Comparison of ENCODE assay signal across 10 cellular contexts in genomic region chr19:2089727-2090053, GRCh38. TPM values are rescaled to one million over a fixed set of nuclear protein-coding genes. Genes with fewer than 3 reads are reported as not detected.
DNase-seq lines count a peak whose midpoint lies in the region; ATAC-seq and TF ChIP-seq lines count a peak whose summit lies in the region.
"Had no signal": no experiment of that assay in that cellular context is flagged by ENCODE, and none has a peak within 500 bp of the region (broad histone marks: within the 10 kb centered on the region; RNA-seq: fewer than 3 reads in every experiment).

No MANE protein-coding gene starts in this region.

- POLR2A ChIA-PET in activated CD4-positive, alpha-beta memory T cell treated with anti-CD3 and anti-CD28 coated beads, Interleukin-2, amount 10 ng/mL, durations not matched to agents 7 days and 5 days (lab: Charles Lee): interaction anchor here (1.1 to 6.9 kb wide), 3 partner anchors 37 to 192 kb away, joined by 3 to 33 read pairs (median 6); partner anchors contain the start of gene MKNK2

- H3K4me3 ChIP-seq in left ventricle myocardium inferior (peak overlapping the region; percentile 28), mesendoderm (ENCODE audit: low read length) (no peak overlapping the region), uterus (no peak overlapping the region)

- H3K27ac Mint-ChIP-seq in activated CD4-positive, alpha-beta memory T cell treated with anti-CD3 and anti-CD28 coated beads, Interleukin-2, amount 10 ng/mL, durations not matched to agents 7 days and 5 days: peak overlapping the region; percentile 92

- no CpG with 5 or more reads among the region's 2 CpGs for WGBS in mesendoderm (ENCODE audit: extremely low coverage, insufficient coverage, low lambda C conversion rate)

- no peak overlapping the region for H3K4ac ChIP-seq in mesendoderm (ENCODE audit: low read depth, low read length)

- H2BK15ac ChIP-seq in mesendoderm (replicated peaks; ENCODE audit: low read depth): no peak overlapping the region

- H3K9me3 ChIP-seq in left ventricle myocardium inferior (replicated peaks): no peaks in the 10 kb centered on the region
- H3K9me3 ChIP-seq in uterus: no peaks in the 10 kb centered on the region

- no peak overlapping the region for H3K4me2 ChIP-seq in mesendoderm (ENCODE audit: low read length)

- H3K27me3 Mint-ChIP-seq in activated CD4-positive, alpha-beta memory T cell treated with anti-CD3 and anti-CD28 coated beads, Interleukin-2, amount 10 ng/mL, durations not matched to agents 7 days and 5 days: no peaks in the 10 kb centered on the region

- no peak overlapping the region for H4K5ac ChIP-seq in mesendoderm (ENCODE audit: low read length)

- H3K4me1 ChIP-seq in left ventricle myocardium inferior: peaks cover 70% of the 10 kb centered on the region
- H3K4me1 ChIP-seq in mesendoderm (ENCODE audit: control insufficient read depth, low read depth, low read length): peaks cover 5% of the 10 kb centered on the region
- H3K4me1 ChIP-seq in uterus: peaks cover 0 to 6% of the 10 kb centered on the region in 2 donors

- H2BK120ac ChIP-seq in mesendoderm (ENCODE audit: low read depth, low read length): no peak overlapping the region

- H3K9me3 Mint-ChIP-seq in activated CD4-positive, alpha-beta memory T cell treated with anti-CD3 and anti-CD28 coated beads, Interleukin-2, amount 10 ng/mL, durations not matched to agents 7 days and 5 days: no peaks in the 10 kb centered on the region

- H3K27ac ChIP-seq in left ventricle myocardium inferior (replicated peaks) (peak overlapping the region; percentile 71), mesendoderm (ENCODE audit: low read depth, low read length) (no peak overlapping the region), uterus (peak overlapping the region; percentile 35 to 42)

- CTCF ChIA-PET in activated CD4-positive, alpha-beta memory T cell treated with anti-CD3 and anti-CD28 coated beads, Interleukin-2, amount 10 ng/mL, durations not matched to agents 7 days and 5 days (lab: Charles Lee): interaction anchor here (1.2 kb wide), 1 partner anchor 71 kb away, joined by 3 read pairs; no protein-coding TSS in a partner anchor

- H4K8ac ChIP-seq in mesendoderm (ENCODE audit: low read depth, low read length): no peak overlapping the region

- H3K18ac ChIP-seq in mesendoderm (ENCODE audit: low read length): no peak overlapping the region

- H3K9ac ChIP-seq in mesendoderm (ENCODE audit: low read length): no peak overlapping the region

- TF ChIP-seq CTCF in left ventricle myocardium inferior (IDR thresholded peaks at IDR 0.05; ENCODE audit: borderline replicate concordance) (no peak), uterus (IDR thresholded peaks at IDR 0.05) (no peak)

- H3K79me2 ChIP-seq in mesendoderm (ENCODE audit: control insufficient read depth, insufficient read depth, low read length): no peaks in the 10 kb centered on the region

- peaks cover 73% of the 10 kb centered on the region for H3K4me1 Mint-ChIP-seq in activated CD4-positive, alpha-beta memory T cell treated with anti-CD3 and anti-CD28 coated beads, Interleukin-2, amount 10 ng/mL, durations not matched to agents 7 days and 5 days

- no peaks in the 10 kb centered on the region for H3K27me3 ChIP-seq in left ventricle myocardium inferior (ENCODE audit: low read depth)
- no peaks in the 10 kb centered on the region for H3K27me3 ChIP-seq in mesendoderm (ENCODE audit: insufficient read depth, low read length, poor library complexity)
- no peaks in the 10 kb centered on the region for H3K27me3 ChIP-seq in uterus

- H3K56ac ChIP-seq in mesendoderm (ENCODE audit: low read length): no peak overlapping the region

- H2BK5ac ChIP-seq in mesendoderm (ENCODE audit: low read length): no peak overlapping the region

- peaks cover 4% of the 10 kb centered on the region for H3K36me3 ChIP-seq in left ventricle myocardium inferior
- no peaks in the 10 kb centered on the region for H3K36me3 ChIP-seq in mesendoderm (ENCODE audit: control insufficient read depth, insufficient read depth, low read length)
- no peaks in the 10 kb centered on the region for H3K36me3 ChIP-seq in uterus

- H3K79me1 ChIP-seq in mesendoderm (ENCODE audit: low read length): peaks cover 2% of the 10 kb centered on the region

- peaks cover 52% of the 10 kb centered on the region for H3K36me3 Mint-ChIP-seq in activated CD4-positive, alpha-beta memory T cell treated with anti-CD3 and anti-CD28 coated beads, Interleukin-2, amount 10 ng/mL, durations not matched to agents 7 days and 5 days (ENCODE audit: low read depth)

- no peak overlapping the region for H2AK5ac ChIP-seq in mesendoderm (ENCODE audit: low read length)

- TF ChIP-seq POLR2A in uterus (IDR thresholded peaks at IDR 0.05): no peak

- peak overlapping the region; percentile 94 for H3K23ac ChIP-seq in mesendoderm (ENCODE audit: low read length)

- ATAC-seq in Right ventricle myocardium inferior: no peak

- peak overlapping the region; percentile 57 for H3K4me3 Mint-ChIP-seq in activated CD4-positive, alpha-beta memory T cell treated with anti-CD3 and anti-CD28 coated beads, Interleukin-2, amount 10 ng/mL, durations not matched to agents 7 days and 5 days

- intact Hi-C loops in left ventricle myocardium inferior (cut with micrococcal nuclease): no loop called here
- intact Hi-C loops in Right ventricle myocardium inferior (cut with DNase I): no loop called here
- intact Hi-C loops in uterus (cut with DNase I; ENCODE audit: low total_unique reads): no loop called here
- intact Hi-C loops in posterior vena cava (cut with DNase I): no loop called here

- DNase-seq in left ventricle myocardium inferior (no peak), Right ventricle myocardium inferior (ENCODE audit: missing footprints) (no peak), mesendoderm (no peak), uterus (no peak), GM19240 (ENCODE audit: insufficient read length, low spot score) (no peak), NOMO-1 treated with DMSO at 0.1 percent for 48 hours (lab: John Stamatoyannopoulos, UW; ENCODE audit: unreplicated experiment) (no peak), posterior vena cava (ENCODE audit: low spot score) (no peak)
- DNase-seq in activated CD4-positive, alpha-beta memory T cell treated with anti-CD3 and anti-CD28 coated beads, Interleukin-2, amount 10 ng/mL, durations not matched to agents 7 days and 5 days: no peak
- DNase-seq: cerebellar nuclear complex, NCI-H1436 treated with DMSO at 0.1 percent for 48 hours had no signal

RNA-seq across cellular contexts. Expression of gene MOB3A, which starts 6.4 kb away (rescaled TPM):
- total RNA-seq in left ventricle myocardium inferior (16.1 TPM), Right ventricle myocardium inferior (14.3 TPM), uterus (10 to 100 TPM; 10.2 to 81.4 (median 20.7) TPM), posterior vena cava (10 to 100 TPM; 55.8 to 57.1 TPM)
- 100 to 1,000 TPM; 242 to 251 TPM for total RNA-seq in activated CD4-positive, alpha-beta memory T cell treated with anti-CD3 and anti-CD28 coated beads, Interleukin-2, amount 10 ng/mL, durations not matched to agents 7 days and 5 days
- 5.7 TPM for polyA plus RNA-seq in mesendoderm (2013, experiment 1 of 2)
- 6.3 TPM for polyA plus RNA-seq in mesendoderm (2013, experiment 2 of 2)

RNA-seq across cellular contexts. Expression of gene IZUMO4, which starts 7.0 kb away (rescaled TPM):
- total RNA-seq in left ventricle myocardium inferior (2.8 TPM), Right ventricle myocardium inferior (1.4 TPM), uterus (10 to 100 TPM in 1 of 4 donors, 1 to 10 TPM in 3; 1.5 to 86.1 (median 5.7) TPM), posterior vena cava (1 to 10 TPM in 1 of 2 donors, under 1 TPM in 1; 0.90 to 2.4 TPM)
- 10 to 100 TPM; 10.3 to 10.5 TPM for total RNA-seq in activated CD4-positive, alpha-beta memory T cell treated with anti-CD3 and anti-CD28 coated beads, Interleukin-2, amount 10 ng/mL, durations not matched to agents 7 days and 5 days
- polyA plus RNA-seq in mesendoderm (2013, experiment 1 of 2): 0.48 TPM
- 0.36 TPM for polyA plus RNA-seq in mesendoderm (2013, experiment 2 of 2)

RNA-seq across cellular contexts. Expression of gene MKNK2, which starts 38.6 kb away (rescaled TPM):
- total RNA-seq in left ventricle myocardium inferior: 200 TPM
- total RNA-seq in Right ventricle myocardium inferior: 234 TPM
- total RNA-seq in activated CD4-positive, alpha-beta memory T cell treated with anti-CD3 and anti-CD28 coated beads, Interleukin-2, amount 10 ng/mL, durations not matched to agents 7 days and 5 days: 100 to 1,000 TPM; 239 to 253 TPM
- polyA plus RNA-seq in mesendoderm (2013, experiment 1 of 2): 98.2 TPM
- polyA plus RNA-seq in mesendoderm (2013, experiment 2 of 2): 97.3 TPM
- 100 to 1,000 TPM in 2 of 4 donors, 10 to 100 TPM in 2; 34.6 to 155 (median 81.7) TPM for total RNA-seq in uterus
- 100 to 1,000 TPM in 1 of 2 donors, 10 to 100 TPM in 1; 99.6 to 126 TPM for total RNA-seq in posterior vena cava
